14 cellular contexts compared by ENCODE assay signal in the genomic region with DNA sequence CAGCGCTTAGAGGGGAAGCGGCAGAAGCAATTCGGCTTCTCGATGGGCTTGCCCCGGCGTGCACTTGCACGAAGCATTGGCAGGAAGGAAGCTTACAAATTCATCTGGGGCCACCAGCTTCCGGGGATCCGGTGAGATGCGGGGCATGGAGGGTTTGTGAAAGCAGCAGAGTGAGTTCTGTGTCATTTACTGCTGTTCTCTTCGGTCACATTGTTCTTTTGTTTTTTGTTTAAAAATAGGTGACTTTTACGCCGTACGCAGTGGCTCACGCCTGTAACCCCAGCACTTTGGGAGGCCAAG. TPM values are rescaled to one million over a fixed set of nuclear protein-coding genes. Genes with fewer than 3 reads are reported as not detected.
DNase-seq lines count a peak whose midpoint lies in the region; ATAC-seq, FAIRE-seq and TF ChIP-seq lines count a peak whose summit lies in the region.
"Had no signal": no experiment of that assay in that cellular context is flagged by ENCODE, and none has a peak within 500 bp of the region (broad histone marks: within the 10 kb centered on the region; RNA-seq: fewer than 3 reads in every experiment).

No MANE protein-coding gene starts in this region.

- no peak for TF ChIP-seq POLR2A in K562 (conservative IDR thresholded peaks at IDR 0.05)

- peaks cover 43% of the 10 kb centered on the region for H3K36me3 Mint-ChIP-seq in activated CD8-positive, alpha-beta memory T cell treated with anti-CD3 and anti-CD28 coated beads, Interleukin-2, amount 10 ng/mL, durations not matched to agents 7 days and 5 days
- peaks cover 11 to 24% of the 10 kb centered on the region in 2 donors for H3K36me3 Mint-ChIP-seq in stimulated activated naive B cell treated with anti-CD40 and anti-IgM and Interleukin-4, amounts not matched to agents 10 μg/mL and 1 μg/mL and 100 μg/mL, for 72 hours

- H3K27ac ChIP-seq in K562 (ENCODE audit: extremely low read depth, low read depth, low read length): no peak overlapping the region
- H3K27ac ChIP-seq: parathyroid adenoma had no signal

- H3K4me3 Mint-ChIP-seq in activated CD8-positive, alpha-beta memory T cell treated with anti-CD3 and anti-CD28 coated beads, Interleukin-2, amount 10 ng/mL, durations not matched to agents 7 days and 5 days: peak overlapping the region; percentile 95
- peak overlapping the region; percentile 70 to 82 for H3K4me3 Mint-ChIP-seq in stimulated activated naive B cell treated with anti-CD40 and anti-IgM and Interleukin-4, amounts not matched to agents 10 μg/mL and 1 μg/mL and 100 μg/mL, for 72 hours

- in situ Hi-C loops in K562 (cut with MboI): loop anchor here (10.0 to 25.0 kb wide), 2 partner anchors 803 to 950 kb away; no protein-coding TSS in a partner anchor

- no peaks in the 10 kb centered on the region for H3K27me3 Mint-ChIP-seq in activated CD8-positive, alpha-beta memory T cell treated with anti-CD3 and anti-CD28 coated beads, Interleukin-2, amount 10 ng/mL, durations not matched to agents 7 days and 5 days
- no peaks in the 10 kb centered on the region for H3K27me3 Mint-ChIP-seq in stimulated activated naive B cell treated with anti-CD40 and anti-IgM and Interleukin-4, amounts not matched to agents 10 μg/mL and 1 μg/mL and 100 μg/mL, for 72 hours

- no peaks in the 10 kb centered on the region for H3K36me3 ChIP-seq in K562 (ENCODE audit: control insufficient read depth, insufficient read depth, low read length)

- H3K9me3 Mint-ChIP-seq in activated CD8-positive, alpha-beta memory T cell treated with anti-CD3 and anti-CD28 coated beads, Interleukin-2, amount 10 ng/mL, durations not matched to agents 7 days and 5 days (ENCODE audit: low read depth): no peaks in the 10 kb centered on the region
- H3K9me3 Mint-ChIP-seq in stimulated activated naive B cell treated with anti-CD40 and anti-IgM and Interleukin-4, amounts not matched to agents 10 μg/mL and 1 μg/mL and 100 μg/mL, for 72 hours: peaks cover 3 to 7% of the 10 kb centered on the region in 2 donors

- BruUV-seq in K562 (replicated peaks; lab: Mats Ljungman, UMichigan): no TSS peak

- H4K20me1 ChIP-seq in K562 (replicated peaks; ENCODE audit: control insufficient read depth, insufficient read depth, low read length): no peaks in the 10 kb centered on the region

- ATAC-seq in activated CD8-positive, alpha-beta memory T cell treated with anti-CD3 and anti-CD28 coated beads, Interleukin-2, amount 10 ng/mL, durations not matched to agents 7 days and 5 days: peak; percentile 48
- ATAC-seq in HG03521 (IDR thresholded peaks at IDR 0.05; ENCODE audit: unreplicated experiment) (peak; percentile 7), K562 (no peak), GM21367 (IDR thresholded peaks at IDR 0.05; ENCODE audit: unreplicated experiment) (no peak)
- ATAC-seq in stimulated activated naive B cell treated with anti-CD40 and anti-IgM and Interleukin-4, amounts not matched to agents 10 μg/mL and 1 μg/mL and 100 μg/mL, for 72 hours (replicated peaks): no peak

- peak overlapping the region; percentile 99 for H3K27ac Mint-ChIP-seq in activated CD8-positive, alpha-beta memory T cell treated with anti-CD3 and anti-CD28 coated beads, Interleukin-2, amount 10 ng/mL, durations not matched to agents 7 days and 5 days
- H3K27ac Mint-ChIP-seq in stimulated activated naive B cell treated with anti-CD40 and anti-IgM and Interleukin-4, amounts not matched to agents 10 μg/mL and 1 μg/mL and 100 μg/mL, for 72 hours: peak overlapping the region; percentile 86

- H3K4me1 Mint-ChIP-seq in activated CD8-positive, alpha-beta memory T cell treated with anti-CD3 and anti-CD28 coated beads, Interleukin-2, amount 10 ng/mL, durations not matched to agents 7 days and 5 days: peaks cover 45% of the 10 kb centered on the region
- peaks cover 22 to 52% of the 10 kb centered on the region in 2 donors for H3K4me1 Mint-ChIP-seq in stimulated activated naive B cell treated with anti-CD40 and anti-IgM and Interleukin-4, amounts not matched to agents 10 μg/mL and 1 μg/mL and 100 μg/mL, for 72 hours

- 41% methylated on average over 14 of the region's 15 CpGs for WGBS in K562 (ENCODE audit: insufficient coverage, low coverage, missing lambda C conversion rate)

- DNase-seq in activated CD8-positive, alpha-beta memory T cell treated with anti-CD3 and anti-CD28 coated beads, Interleukin-2, amount 10 ng/mL, durations not matched to agents 7 days and 5 days: no peak
- DNase-seq in activated CD8-positive, alpha-beta memory T cell treated with anti-CD3 and anti-CD28 coated beads for 24 hours: no peak
- no peak for DNase-seq in K562 (ENCODE audit: extremely low read depth in 1 of 4, low spot score in 3 of 4)
- no peak for DNase-seq in stimulated activated naive B cell treated with anti-CD40 and anti-IgM and Interleukin-4, amounts not matched to agents 10 μg/mL and 1 μg/mL and 100 μg/mL, for 72 hours
- no peak for DNase-seq in DMS114 treated with DMSO at 0.1 percent for 48 hours (lab: John Stamatoyannopoulos, UW; ENCODE audit: unreplicated experiment)
- DNase-seq in activated effector memory CD4-positive, alpha-beta T cell treated with Interleukin-2 at 50 U/mL for 16 hours: no peak
- DNase-seq: NCI-H187 had no signal

- H3K4me1 ChIP-seq in K562 (replicated peaks in 1 of 2; ENCODE audit: control insufficient read depth in 2 of 2, insufficient read depth in 2 of 2, low read length in 2 of 2): no peaks in the 10 kb centered on the region; a peak in 1 of 5 replicates
- H3K4me1 ChIP-seq: parathyroid adenoma had no signal

- H3K27me3 ChIP-seq in K562 (ENCODE audit: control insufficient read depth in 2 of 2, insufficient read depth in 2 of 2, low read length in 2 of 2): peaks cover 0 to 14% of the 10 kb centered on the region in 2 experiments; a peak in 1 of 5 replicates

- no peak overlapping the region for H3K9ac ChIP-seq in K562 (ENCODE audit: insufficient read depth in 1 of 2, low read depth in 2 of 2, low read length in 2 of 2)
- H3K9ac ChIP-seq: parathyroid adenoma had no signal

- no peaks in the 10 kb centered on the region for H3K79me2 ChIP-seq in K562 (ENCODE audit: control insufficient read depth, insufficient read depth, low read length)
- H3K79me2 ChIP-seq: parathyroid adenoma had no signal

- no peak for TF ChIP-seq RAD21 in K562 (CRISPR knock-in tag; conservative IDR thresholded peaks at IDR 0.05 in 1 of 2, IDR thresholded peaks at IDR 0.05 in 1 of 2)

- no peaks in the 10 kb centered on the region for H3K9me3 ChIP-seq in K562 (replicated peaks; ENCODE audit: control insufficient read depth, insufficient read depth, low read depth, low read length)

- no peaks in the 10 kb centered on the region for H3K9me1 ChIP-seq in K562 (ENCODE audit: control insufficient read depth, insufficient read depth, low read length)

- POLR2A ChIA-PET in K562 (lab: Yijun Ruan, JAX): no interaction called here

- no peak for TF ChIP-seq EP300 in K562 (IDR thresholded peaks at IDR 0.05; ENCODE audit: low read length)

- intact Hi-C loops in K562 (cut with micrococcal nuclease): no loop called here

- no peak overlapping the region for H3K4me3 ChIP-seq in K562

- FAIRE-seq in K562 (lab: Jason Lieb, UNC): no peak
- FAIRE-seq: astrocyte, endometrium had no signal

- CTCF ChIA-PET in activated CD8-positive, alpha-beta memory T cell treated with anti-CD3 and anti-CD28 coated beads, Interleukin-2, amount 10 ng/mL, durations not matched to agents 7 days and 5 days (lab: Charles Lee): no interaction called here
- CTCF ChIA-PET in K562 (lab: Yijun Ruan, JAX; ENCODE audit: low intra/inter-chr PET ratio): no interaction called here

- H2AFZ ChIP-seq in K562 (ENCODE audit: low read depth, low read length): no peak overlapping the region
- H2AFZ ChIP-seq: parathyroid adenoma had no signal

- no peak overlapping the region for H3K4me2 ChIP-seq in K562 (ENCODE audit: insufficient read depth, low read length)

- no peak for TF ChIP-seq CTCF in K562 (IDR thresholded peaks at IDR 0.05 in 2 of 3, conservative IDR thresholded peaks at IDR 0.05 in 1 of 3; ENCODE audit: insufficient read depth in 2 of 3, low read depth in 1 of 3, low read length in 3 of 3)

TF ChIP-seq in K562, 482 proteins besides CTCF, POLR2A, EP300 and RAD21:
- TF ChIP-seq CCNT2 (IDR thresholded peaks at IDR 0.05; ENCODE audit: borderline replicate concordance, extremely low read depth, insufficient read length, low read depth, low read length) (no peak), ATF1 (CRISPR knock-in tag; IDR thresholded peaks at IDR 0.05) (no peak), ATF1 (tag; IDR thresholded peaks at IDR 0.05) (0 out of 2 replicates have a peak, but pooled peaks have one; percentile 0)

RNA-seq across cellular contexts. Expression of gene ASMT, which starts 47.0 kb away (rescaled TPM):
- total RNA-seq in activated CD8-positive, alpha-beta memory T cell treated with anti-CD3 and anti-CD28 coated beads, Interleukin-2, amount 10 ng/mL, durations not matched to agents 7 days and 5 days: 1 to 10 TPM; 1.2 to 5.0 TPM
- total RNA-seq in K562 (2011; cell fraction: chromatin; rRNA removed; ENCODE audit: low replicate concordance): not detected in 2 replicates
- total RNA-seq in K562 (2011; cell fraction: nucleolus; rRNA removed): not detected in 2 replicates
- total RNA-seq in K562 (2011; cell fraction: nucleoplasm; rRNA removed): not detected in 2 replicates
- total RNA-seq in K562 (2014; rRNA removed) (0.16 TPM in 1 of 2 replicates, not detected in the other), K562 (2014; rRNA removed; fragmentation: Illumina TruSeq; extraction: Trizol) (not detected in 2 replicates), K562 (2015; rRNA removed; fragmentation: Illumina TruSeq; extraction: Trizol) (not detected in 2 replicates), K562 (2021) (not detected in 2 replicates)
- polyA plus RNA-seq in K562 (2011; rRNA removed) (0.20 TPM in 1 of 2 replicates, not detected in the other), K562 (2014; fragmentation: Illumina TruSeq; extraction: Trizol) (0.17 TPM in 1 of 2 replicates, not detected in the other), K562 (2014; fragmentation: Nextera tagmentation; extraction: Ambion mirVana) (under 1 TPM in 1 of 2 experiments, not detected in 1; 0.06 TPM), K562 (2014; rRNA removed) (not detected in 2 replicates)
- 0.04 TPM in 1 of 2 replicates, not detected in the other for polyA plus RNA-seq in K562 (2011; cell fraction: cytosol; rRNA removed)
- polyA plus RNA-seq in K562 (2011; cell fraction: nucleus; rRNA removed): not detected in 2 replicates
- polyA plus RNA-seq in K562 (2012): 0.07 and 0.17 TPM in 2 replicates
- polyA minus RNA-seq in K562 (2011; rRNA and poly(A)+ RNA removed): not detected in 2 replicates
- not detected in 2 replicates for polyA minus RNA-seq in K562 (2011; cell fraction: cytosol; rRNA and poly(A)+ RNA removed)
- polyA minus RNA-seq in K562 (2011; cell fraction: nucleus; rRNA and poly(A)+ RNA removed): not detected in 2 replicates
- total RNA-seq: astrocyte, Daoy, left ventricle myocardium superior had no signal

Comparison
In these comparisons a context has a peak if more than half of its experiments do, and no peak if none do; other contexts are left out.
1. ATAC-seq: peak in activated CD8-positive, alpha-beta memory T cell treated with anti-CD3 and anti-CD28 coated beads, Interleukin-2, amount 10 ng/mL, durations not matched to agents 7 days and 5 days (single experiment) and HG03521 (single experiment); none in K562 (single experiment), stimulated activated naive B cell treated with anti-CD40 and anti-IgM and Interleukin-4, amounts not matched to agents 10 μg/mL and 1 μg/mL and 100 μg/mL, for 72 hours (0 of 2) and GM21367 (single experiment).